ENCODE assay signal across 1 cellular context in the genomic region with DNA sequence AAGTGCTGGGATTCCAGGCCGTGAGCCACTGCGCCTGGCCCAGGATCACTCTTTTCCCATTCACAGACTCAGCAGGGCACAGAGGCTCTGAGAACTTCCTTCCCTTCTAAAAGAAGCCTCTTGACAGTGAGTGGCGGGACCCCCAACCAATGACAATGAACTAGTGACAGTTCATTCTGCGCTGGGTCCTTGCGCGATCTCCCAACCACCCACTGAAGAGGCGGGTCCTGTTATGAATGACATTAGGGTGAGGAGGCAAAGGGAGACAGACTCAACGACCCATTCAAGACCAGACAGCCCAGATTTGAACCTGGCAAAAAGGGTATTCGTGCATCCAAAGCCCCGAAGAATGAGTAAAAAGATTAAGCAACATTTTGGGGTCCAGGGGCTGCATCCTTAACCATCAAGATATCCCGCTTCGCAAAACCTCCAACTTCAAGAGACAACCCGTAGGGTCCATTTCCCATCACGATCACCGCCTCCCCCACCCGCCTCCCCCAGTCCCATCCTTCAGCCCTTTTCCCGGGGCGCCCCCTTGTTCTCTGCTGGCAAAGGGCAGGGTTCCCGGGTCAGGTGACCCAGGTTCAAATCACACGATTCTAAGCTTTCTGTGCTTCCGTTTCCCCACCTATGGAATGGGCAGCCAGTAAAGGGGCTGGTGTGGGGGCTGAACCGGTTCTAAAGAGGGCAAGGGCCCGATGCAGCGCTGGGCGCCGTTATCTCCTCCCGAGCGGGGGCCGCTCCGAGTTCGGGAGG.
A peak's percentile ranks its signal among the peaks of the same experiment; 100 is the strongest.
TF ChIP-seq lines count a peak whose summit lies in the region.

No MANE protein-coding gene starts in this region.

TF ChIP-seq in GM12878, 131 proteins besides CTCF, POLR2A, EP300 and RAD21 (continues in another document):
- no peak for TF ChIP-seq ZNF384 (IDR thresholded peaks at IDR 0.05; ENCODE audit: borderline replicate concordance, low read depth, low read length)
- TF ChIP-seq HDAC2 (IDR thresholded peaks at IDR 0.05): no peak
- no peak for TF ChIP-seq EZH2 (IDR thresholded peaks at IDR 0.05; ENCODE audit: borderline replicate concordance, control insufficient read depth, low read depth, low read length)
- TF ChIP-seq ZZZ3 (IDR thresholded peaks at IDR 0.05; ENCODE audit: control insufficient read depth, insufficient read length, low read depth): no peak
- no peak for TF ChIP-seq SMC3 (IDR thresholded peaks at IDR 0.05; ENCODE audit: borderline replicate concordance, low read length)
- TF ChIP-seq SIX5 (IDR thresholded peaks at IDR 0.05; ENCODE audit: low read depth, low read length, severe bottlenecking): no peak
- no peak for TF ChIP-seq ZNF24 (IDR thresholded peaks at IDR 0.05)
- peak; percentile 79 for TF ChIP-seq CREB1 (IDR thresholded peaks at IDR 0.05; ENCODE audit: low read depth)
- TF ChIP-seq, protein P1, sequence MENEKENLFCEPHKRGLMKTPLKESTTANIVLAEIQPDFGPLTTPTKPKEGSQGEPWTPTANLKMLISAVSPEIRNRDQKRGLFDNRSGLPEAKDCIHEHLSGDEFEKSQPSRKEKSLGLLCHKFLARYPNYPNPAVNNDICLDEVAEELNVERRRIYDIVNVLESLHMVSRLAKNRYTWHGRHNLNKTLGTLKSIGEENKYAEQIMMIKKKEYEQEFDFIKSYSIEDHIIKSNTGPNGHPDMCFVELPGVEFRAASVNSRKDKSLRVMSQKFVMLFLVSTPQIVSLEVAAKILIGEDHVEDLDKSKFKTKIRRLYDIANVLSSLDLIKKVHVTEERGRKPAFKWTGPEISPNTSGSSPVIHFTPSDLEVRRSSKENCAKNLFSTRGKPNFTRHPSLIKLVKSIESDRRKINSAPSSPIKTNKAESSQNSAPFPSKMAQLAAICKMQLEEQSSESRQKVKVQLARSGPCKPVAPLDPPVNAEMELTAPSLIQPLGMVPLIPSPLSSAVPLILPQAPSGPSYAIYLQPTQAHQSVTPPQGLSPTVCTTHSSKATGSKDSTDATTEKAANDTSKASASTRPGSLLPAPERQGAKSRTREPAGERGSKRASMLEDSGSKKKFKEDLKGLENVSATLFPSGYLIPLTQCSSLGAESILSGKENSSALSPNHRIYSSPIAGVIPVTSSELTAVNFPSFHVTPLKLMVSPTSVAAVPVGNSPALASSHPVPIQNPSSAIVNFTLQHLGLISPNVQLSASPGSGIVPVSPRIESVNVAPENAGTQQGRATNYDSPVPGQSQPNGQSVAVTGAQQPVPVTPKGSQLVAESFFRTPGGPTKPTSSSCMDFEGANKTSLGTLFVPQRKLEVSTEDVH (IDR thresholded peaks at IDR 0.05; ENCODE audit: low read depth, partially characterized antibody): no peak
- no peak for TF ChIP-seq SREBF1 (IDR thresholded peaks at IDR 0.05; ENCODE audit: low read length)
- no peak for TF ChIP-seq IKZF1 (conservative IDR thresholded peaks at IDR 0.05)
- no peak for TF ChIP-seq STAT1 (conservative IDR thresholded peaks at IDR 0.05)
- no peak for TF ChIP-seq NFXL1 (IDR thresholded peaks at IDR 0.05; ENCODE audit: borderline replicate concordance)
- TF ChIP-seq, protein P2, sequence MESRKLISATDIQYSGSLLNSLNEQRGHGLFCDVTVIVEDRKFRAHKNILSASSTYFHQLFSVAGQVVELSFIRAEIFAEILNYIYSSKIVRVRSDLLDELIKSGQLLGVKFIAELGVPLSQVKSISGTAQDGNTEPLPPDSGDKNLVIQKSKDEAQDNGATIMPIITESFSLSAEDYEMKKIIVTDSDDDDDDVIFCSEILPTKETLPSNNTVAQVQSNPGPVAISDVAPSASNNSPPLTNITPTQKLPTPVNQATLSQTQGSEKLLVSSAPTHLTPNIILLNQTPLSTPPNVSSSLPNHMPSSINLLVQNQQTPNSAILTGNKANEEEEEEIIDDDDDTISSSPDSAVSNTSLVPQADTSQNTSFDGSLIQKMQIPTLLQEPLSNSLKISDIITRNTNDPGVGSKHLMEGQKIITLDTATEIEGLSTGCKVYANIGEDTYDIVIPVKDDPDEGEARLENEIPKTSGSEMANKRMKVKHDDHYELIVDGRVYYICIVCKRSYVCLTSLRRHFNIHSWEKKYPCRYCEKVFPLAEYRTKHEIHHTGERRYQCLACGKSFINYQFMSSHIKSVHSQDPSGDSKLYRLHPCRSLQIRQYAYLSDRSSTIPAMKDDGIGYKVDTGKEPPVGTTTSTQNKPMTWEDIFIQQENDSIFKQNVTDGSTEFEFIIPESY (IDR thresholded peaks at IDR 0.05): no peak
- no peak for TF ChIP-seq ETV6 (conservative IDR thresholded peaks at IDR 0.05 in 1 of 2, IDR thresholded peaks at IDR 0.05 in 1 of 2; ENCODE audit: borderline replicate concordance in 1 of 2, low read depth in 1 of 2)
- TF ChIP-seq, protein P3, sequence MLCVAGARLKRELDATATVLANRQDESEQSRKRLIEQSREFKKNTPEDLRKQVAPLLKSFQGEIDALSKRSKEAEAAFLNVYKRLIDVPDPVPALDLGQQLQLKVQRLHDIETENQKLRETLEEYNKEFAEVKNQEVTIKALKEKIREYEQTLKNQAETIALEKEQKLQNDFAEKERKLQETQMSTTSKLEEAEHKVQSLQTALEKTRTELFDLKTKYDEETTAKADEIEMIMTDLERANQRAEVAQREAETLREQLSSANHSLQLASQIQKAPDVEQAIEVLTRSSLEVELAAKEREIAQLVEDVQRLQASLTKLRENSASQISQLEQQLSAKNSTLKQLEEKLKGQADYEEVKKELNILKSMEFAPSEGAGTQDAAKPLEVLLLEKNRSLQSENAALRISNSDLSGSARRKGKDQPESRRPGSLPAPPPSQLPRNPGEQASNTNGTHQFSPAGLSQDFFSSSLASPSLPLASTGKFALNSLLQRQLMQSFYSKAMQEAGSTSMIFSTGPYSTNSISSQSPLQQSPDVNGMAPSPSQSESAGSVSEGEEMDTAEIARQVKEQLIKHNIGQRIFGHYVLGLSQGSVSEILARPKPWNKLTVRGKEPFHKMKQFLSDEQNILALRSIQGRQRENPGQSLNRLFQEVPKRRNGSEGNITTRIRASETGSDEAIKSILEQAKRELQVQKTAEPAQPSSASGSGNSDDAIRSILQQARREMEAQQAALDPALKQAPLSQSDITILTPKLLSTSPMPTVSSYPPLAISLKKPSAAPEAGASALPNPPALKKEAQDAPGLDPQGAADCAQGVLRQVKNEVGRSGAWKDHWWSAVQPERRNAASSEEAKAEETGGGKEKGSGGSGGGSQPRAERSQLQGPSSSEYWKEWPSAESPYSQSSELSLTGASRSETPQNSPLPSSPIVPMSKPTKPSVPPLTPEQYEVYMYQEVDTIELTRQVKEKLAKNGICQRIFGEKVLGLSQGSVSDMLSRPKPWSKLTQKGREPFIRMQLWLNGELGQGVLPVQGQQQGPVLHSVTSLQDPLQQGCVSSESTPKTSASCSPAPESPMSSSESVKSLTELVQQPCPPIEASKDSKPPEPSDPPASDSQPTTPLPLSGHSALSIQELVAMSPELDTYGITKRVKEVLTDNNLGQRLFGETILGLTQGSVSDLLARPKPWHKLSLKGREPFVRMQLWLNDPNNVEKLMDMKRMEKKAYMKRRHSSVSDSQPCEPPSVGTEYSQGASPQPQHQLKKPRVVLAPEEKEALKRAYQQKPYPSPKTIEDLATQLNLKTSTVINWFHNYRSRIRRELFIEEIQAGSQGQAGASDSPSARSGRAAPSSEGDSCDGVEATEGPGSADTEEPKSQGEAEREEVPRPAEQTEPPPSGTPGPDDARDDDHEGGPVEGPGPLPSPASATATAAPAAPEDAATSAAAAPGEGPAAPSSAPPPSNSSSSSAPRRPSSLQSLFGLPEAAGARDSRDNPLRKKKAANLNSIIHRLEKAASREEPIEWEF (IDR thresholded peaks at IDR 0.05; ENCODE audit: insufficient replicate concordance, low read depth, low read length): no peak
- no peak for TF ChIP-seq POLR2AphosphoS5 (IDR thresholded peaks at IDR 0.05; ENCODE audit: low read length)
- TF ChIP-seq CHD2 (IDR thresholded peaks at IDR 0.05; ENCODE audit: borderline replicate concordance, low read depth, low read length): peak; percentile 64
- TF ChIP-seq, protein P4, sequence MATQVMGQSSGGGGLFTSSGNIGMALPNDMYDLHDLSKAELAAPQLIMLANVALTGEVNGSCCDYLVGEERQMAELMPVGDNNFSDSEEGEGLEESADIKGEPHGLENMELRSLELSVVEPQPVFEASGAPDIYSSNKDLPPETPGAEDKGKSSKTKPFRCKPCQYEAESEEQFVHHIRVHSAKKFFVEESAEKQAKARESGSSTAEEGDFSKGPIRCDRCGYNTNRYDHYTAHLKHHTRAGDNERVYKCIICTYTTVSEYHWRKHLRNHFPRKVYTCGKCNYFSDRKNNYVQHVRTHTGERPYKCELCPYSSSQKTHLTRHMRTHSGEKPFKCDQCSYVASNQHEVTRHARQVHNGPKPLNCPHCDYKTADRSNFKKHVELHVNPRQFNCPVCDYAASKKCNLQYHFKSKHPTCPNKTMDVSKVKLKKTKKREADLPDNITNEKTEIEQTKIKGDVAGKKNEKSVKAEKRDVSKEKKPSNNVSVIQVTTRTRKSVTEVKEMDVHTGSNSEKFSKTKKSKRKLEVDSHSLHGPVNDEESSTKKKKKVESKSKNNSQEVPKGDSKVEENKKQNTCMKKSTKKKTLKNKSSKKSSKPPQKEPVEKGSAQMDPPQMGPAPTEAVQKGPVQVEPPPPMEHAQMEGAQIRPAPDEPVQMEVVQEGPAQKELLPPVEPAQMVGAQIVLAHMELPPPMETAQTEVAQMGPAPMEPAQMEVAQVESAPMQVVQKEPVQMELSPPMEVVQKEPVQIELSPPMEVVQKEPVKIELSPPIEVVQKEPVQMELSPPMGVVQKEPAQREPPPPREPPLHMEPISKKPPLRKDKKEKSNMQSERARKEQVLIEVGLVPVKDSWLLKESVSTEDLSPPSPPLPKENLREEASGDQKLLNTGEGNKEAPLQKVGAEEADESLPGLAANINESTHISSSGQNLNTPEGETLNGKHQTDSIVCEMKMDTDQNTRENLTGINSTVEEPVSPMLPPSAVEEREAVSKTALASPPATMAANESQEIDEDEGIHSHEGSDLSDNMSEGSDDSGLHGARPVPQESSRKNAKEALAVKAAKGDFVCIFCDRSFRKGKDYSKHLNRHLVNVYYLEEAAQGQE (IDR thresholded peaks at IDR 0.05; ENCODE audit: low read depth, low read length): no peak
- TF ChIP-seq HDAC6 (IDR thresholded peaks at IDR 0.05; ENCODE audit: unreplicated experiment): no peak
- TF ChIP-seq, protein P5, sequence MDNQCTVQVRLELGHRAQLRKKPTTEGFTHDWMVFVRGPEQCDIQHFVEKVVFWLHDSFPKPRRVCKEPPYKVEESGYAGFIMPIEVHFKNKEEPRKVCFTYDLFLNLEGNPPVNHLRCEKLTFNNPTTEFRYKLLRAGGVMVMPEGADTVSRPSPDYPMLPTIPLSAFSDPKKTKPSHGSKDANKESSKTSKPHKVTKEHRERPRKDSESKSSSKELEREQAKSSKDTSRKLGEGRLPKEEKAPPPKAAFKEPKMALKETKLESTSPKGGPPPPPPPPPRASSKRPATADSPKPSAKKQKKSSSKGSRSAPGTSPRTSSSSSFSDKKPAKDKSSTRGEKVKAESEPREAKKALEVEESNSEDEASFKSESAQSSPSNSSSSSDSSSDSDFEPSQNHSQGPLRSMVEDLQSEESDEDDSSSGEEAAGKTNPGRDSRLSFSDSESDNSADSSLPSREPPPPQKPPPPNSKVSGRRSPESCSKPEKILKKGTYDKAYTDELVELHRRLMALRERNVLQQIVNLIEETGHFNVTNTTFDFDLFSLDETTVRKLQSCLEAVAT (IDR thresholded peaks at IDR 0.05): no peak
- TF ChIP-seq, protein P6, sequence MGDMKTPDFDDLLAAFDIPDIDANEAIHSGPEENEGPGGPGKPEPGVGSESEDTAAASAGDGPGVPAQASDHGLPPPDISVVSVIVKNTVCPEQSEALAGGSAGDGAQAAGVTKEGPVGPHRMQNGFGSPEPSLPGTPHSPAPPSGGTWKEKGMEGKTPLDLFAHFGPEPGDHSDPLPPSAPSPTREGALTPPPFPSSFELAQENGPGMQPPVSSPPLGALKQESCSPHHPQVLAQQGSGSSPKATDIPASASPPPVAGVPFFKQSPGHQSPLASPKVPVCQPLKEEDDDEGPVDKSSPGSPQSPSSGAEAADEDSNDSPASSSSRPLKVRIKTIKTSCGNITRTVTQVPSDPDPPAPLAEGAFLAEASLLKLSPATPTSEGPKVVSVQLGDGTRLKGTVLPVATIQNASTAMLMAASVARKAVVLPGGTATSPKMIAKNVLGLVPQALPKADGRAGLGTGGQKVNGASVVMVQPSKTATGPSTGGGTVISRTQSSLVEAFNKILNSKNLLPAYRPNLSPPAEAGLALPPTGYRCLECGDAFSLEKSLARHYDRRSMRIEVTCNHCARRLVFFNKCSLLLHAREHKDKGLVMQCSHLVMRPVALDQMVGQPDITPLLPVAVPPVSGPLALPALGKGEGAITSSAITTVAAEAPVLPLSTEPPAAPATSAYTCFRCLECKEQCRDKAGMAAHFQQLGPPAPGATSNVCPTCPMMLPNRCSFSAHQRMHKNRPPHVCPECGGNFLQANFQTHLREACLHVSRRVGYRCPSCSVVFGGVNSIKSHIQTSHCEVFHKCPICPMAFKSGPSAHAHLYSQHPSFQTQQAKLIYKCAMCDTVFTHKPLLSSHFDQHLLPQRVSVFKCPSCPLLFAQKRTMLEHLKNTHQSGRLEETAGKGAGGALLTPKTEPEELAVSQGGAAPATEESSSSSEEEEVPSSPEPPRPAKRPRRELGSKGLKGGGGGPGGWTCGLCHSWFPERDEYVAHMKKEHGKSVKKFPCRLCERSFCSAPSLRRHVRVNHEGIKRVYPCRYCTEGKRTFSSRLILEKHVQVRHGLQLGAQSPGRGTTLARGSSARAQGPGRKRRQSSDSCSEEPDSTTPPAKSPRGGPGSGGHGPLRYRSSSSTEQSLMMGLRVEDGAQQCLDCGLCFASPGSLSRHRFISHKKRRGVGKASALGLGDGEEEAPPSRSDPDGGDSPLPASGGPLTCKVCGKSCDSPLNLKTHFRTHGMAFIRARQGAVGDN (IDR thresholded peaks at IDR 0.05): no peak
- TF ChIP-seq, protein P7, sequence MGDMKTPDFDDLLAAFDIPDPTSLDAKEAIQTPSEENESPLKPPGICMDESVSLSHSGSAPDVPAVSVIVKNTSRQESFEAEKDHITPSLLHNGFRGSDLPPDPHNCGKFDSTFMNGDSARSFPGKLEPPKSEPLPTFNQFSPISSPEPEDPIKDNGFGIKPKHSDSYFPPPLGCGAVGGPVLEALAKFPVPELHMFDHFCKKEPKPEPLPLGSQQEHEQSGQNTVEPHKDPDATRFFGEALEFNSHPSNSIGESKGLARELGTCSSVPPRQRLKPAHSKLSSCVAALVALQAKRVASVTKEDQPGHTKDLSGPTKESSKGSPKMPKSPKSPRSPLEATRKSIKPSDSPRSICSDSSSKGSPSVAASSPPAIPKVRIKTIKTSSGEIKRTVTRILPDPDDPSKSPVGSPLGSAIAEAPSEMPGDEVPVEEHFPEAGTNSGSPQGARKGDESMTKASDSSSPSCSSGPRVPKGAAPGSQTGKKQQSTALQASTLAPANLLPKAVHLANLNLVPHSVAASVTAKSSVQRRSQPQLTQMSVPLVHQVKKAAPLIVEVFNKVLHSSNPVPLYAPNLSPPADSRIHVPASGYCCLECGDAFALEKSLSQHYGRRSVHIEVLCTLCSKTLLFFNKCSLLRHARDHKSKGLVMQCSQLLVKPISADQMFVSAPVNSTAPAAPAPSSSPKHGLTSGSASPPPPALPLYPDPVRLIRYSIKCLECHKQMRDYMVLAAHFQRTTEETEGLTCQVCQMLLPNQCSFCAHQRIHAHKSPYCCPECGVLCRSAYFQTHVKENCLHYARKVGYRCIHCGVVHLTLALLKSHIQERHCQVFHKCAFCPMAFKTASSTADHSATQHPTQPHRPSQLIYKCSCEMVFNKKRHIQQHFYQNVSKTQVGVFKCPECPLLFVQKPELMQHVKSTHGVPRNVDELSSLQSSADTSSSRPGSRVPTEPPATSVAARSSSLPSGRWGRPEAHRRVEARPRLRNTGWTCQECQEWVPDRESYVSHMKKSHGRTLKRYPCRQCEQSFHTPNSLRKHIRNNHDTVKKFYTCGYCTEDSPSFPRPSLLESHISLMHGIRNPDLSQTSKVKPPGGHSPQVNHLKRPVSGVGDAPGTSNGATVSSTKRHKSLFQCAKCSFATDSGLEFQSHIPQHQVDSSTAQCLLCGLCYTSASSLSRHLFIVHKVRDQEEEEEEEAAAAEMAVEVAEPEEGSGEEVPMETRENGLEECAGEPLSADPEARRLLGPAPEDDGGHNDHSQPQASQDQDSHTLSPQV (IDR thresholded peaks at IDR 0.05): no peak
- no peak for TF ChIP-seq RBBP5 (conservative IDR thresholded peaks at IDR 0.05)
- no peak for TF ChIP-seq SMAD1 (IDR thresholded peaks at IDR 0.05; ENCODE audit: low read depth, partially characterized antibody)
